13 cellular contexts compared by ENCODE assay signal in genomic region chr1:202809597-202810159, GRCh38. TPM values are rescaled to one million over a fixed set of nuclear protein-coding genes. Genes with fewer than 3 reads are reported as not detected.
DNase-seq lines count a peak whose midpoint lies in the region; ATAC-seq and TF ChIP-seq lines count a peak whose summit lies in the region.
"Had no signal": no experiment of that assay in that cellular context is flagged by ENCODE, and none has a peak within 500 bp of the region (broad histone marks: within the 10 kb centered on the region; RNA-seq: fewer than 3 reads in every experiment).

No MANE protein-coding gene starts in this region.

- no peak for TF ChIP-seq POLR2A in upper lobe of left lung (IDR thresholded peaks at IDR 0.05)

- TF ChIP-seq CTCF in ascending aorta (IDR thresholded peaks at IDR 0.05) (no peak), upper lobe of left lung (IDR thresholded peaks at IDR 0.05) (no peak)

- H3K27ac ChIP-seq in ascending aorta (peak overlapping the region in 1 of 2 donors; percentile 51), mesendoderm (ENCODE audit: low read depth, low read length) (no peak overlapping the region), upper lobe of left lung (peak overlapping the region; percentile 80 to 92 (median 88))
- H3K27ac ChIP-seq: SJSA1 had no signal

- H3K27me3 Mint-ChIP-seq in activated naive CD4-positive, alpha-beta T cell treated with anti-CD3 and anti-CD28 coated beads, Interleukin-2, amount 50 U/mL, for 24 hours = no peaks in the 10 kb centered on the region

- H3K36me3 ChIP-seq in ascending aorta (no peaks in the 10 kb centered on the region), mesendoderm (ENCODE audit: control insufficient read depth, insufficient read depth, low read length) (no peaks in the 10 kb centered on the region), upper lobe of left lung (no peaks in the 10 kb centered on the region)

- no peak overlapping the region for H2AK5ac ChIP-seq in mesendoderm (ENCODE audit: low read length)

- no peaks in the 10 kb centered on the region for H3K79me1 ChIP-seq in mesendoderm (ENCODE audit: low read length)

- H3K36me3 Mint-ChIP-seq in activated naive CD4-positive, alpha-beta T cell treated with anti-CD3 and anti-CD28 coated beads, Interleukin-2, amount 50 U/mL, for 24 hours = peaks cover 2% of the 10 kb centered on the region
- peaks cover 11 to 14% of the 10 kb centered on the region in 2 donors for H3K36me3 Mint-ChIP-seq in activated naive CD4-positive, alpha-beta T cell treated with anti-CD3 and anti-CD28 coated beads, Interleukin-2, amount 50 U/mL, for 72 hours

- H3K56ac ChIP-seq in mesendoderm (ENCODE audit: low read length) = peak overlapping the region; percentile 62

- no peak overlapping the region for H2BK120ac ChIP-seq in mesendoderm (ENCODE audit: low read depth, low read length)

- no peak overlapping the region for H3K4ac ChIP-seq in mesendoderm (ENCODE audit: low read depth, low read length)

- intact Hi-C loops in ascending aorta (cut with DNase I) = loop anchor here (2.0 kb wide), 4 partner anchors 51 to 157 kb away; partner anchors contain the start of genes ADIPOR1, CYB5R1 and RABIF

- no peak overlapping the region for H4K5ac ChIP-seq in mesendoderm (ENCODE audit: low read length)

- H3K9me3 ChIP-seq in ascending aorta (no peaks in the 10 kb centered on the region), upper lobe of left lung (no peaks in the 10 kb centered on the region)
- H3K9me3 ChIP-seq: SJSA1 had no signal

- no peak overlapping the region for H4K8ac ChIP-seq in mesendoderm (ENCODE audit: low read depth, low read length)

- no peak overlapping the region for H3K18ac ChIP-seq in mesendoderm (ENCODE audit: low read length)

- peak overlapping the region; percentile 5 for H3K4me2 ChIP-seq in mesendoderm (ENCODE audit: low read length)

- H3K4me3 ChIP-seq in ascending aorta (peak overlapping the region; percentile 73 to 74), mesendoderm (ENCODE audit: low read length) (no peak overlapping the region), upper lobe of left lung (peak overlapping the region in 2 of 4 donors; percentile 89 to 94)

- DNase-seq in activated naive CD4-positive, alpha-beta T cell treated with anti-CD3 and anti-CD28 coated beads, Interleukin-2, amount 50 U/mL, for 72 hours (ENCODE audit: low spot score in 2 of 2) = no peak
- no peak for DNase-seq in ascending aorta (ENCODE audit: low spot score in 2 of 2)
- peak; percentile 28 for DNase-seq in mesendoderm
- DNase-seq in upper lobe of left lung = no peak
- no peak for DNase-seq in cerebellum (ENCODE audit: low spot score)
- no peak for DNase-seq in SKM-1 (lab: John Stamatoyannopoulos, UW; ENCODE audit: unreplicated experiment)
- DNase-seq: activated gamma-delta T cell treated with Interleukin-2 at 50 U/mL for 16 hours, DMS 273 treated with DMSO at 0.1 percent for 48 hours, NCI-H1105 had no signal

- H2BK15ac ChIP-seq in mesendoderm (replicated peaks; ENCODE audit: low read depth) = no peak overlapping the region

- no peak overlapping the region for H3K23ac ChIP-seq in mesendoderm (ENCODE audit: low read length)

- H2BK5ac ChIP-seq in mesendoderm (ENCODE audit: low read length) = no peak overlapping the region

- peak overlapping the region; percentile 93 for H3K4me3 Mint-ChIP-seq in activated naive CD4-positive, alpha-beta T cell treated with anti-CD3 and anti-CD28 coated beads, Interleukin-2, amount 50 U/mL, for 24 hours

- H3K27me3 ChIP-seq in ascending aorta = no peaks in the 10 kb centered on the region
- H3K27me3 ChIP-seq in mesendoderm (ENCODE audit: insufficient read depth, low read length, poor library complexity) = no peaks in the 10 kb centered on the region
- no peaks in the 10 kb centered on the region for H3K27me3 ChIP-seq in upper lobe of left lung
- H3K27me3 ChIP-seq: SJSA1 had no signal

- no peak for ATAC-seq in activated naive CD4-positive, alpha-beta T cell treated with anti-CD3 and anti-CD28 coated beads, Interleukin-2, amount 50 U/mL, for 72 hours
- ATAC-seq in upper lobe of left lung (ENCODE audit: low FRiP score in 2 of 2) (no peak), GM18861 (IDR thresholded peaks at IDR 0.05; ENCODE audit: unreplicated experiment) (no peak)

- H3K4me1 ChIP-seq in ascending aorta (peaks cover 0 to 9% of the 10 kb centered on the region in 2 donors), mesendoderm (ENCODE audit: control insufficient read depth, low read depth, low read length) (no peaks in the 10 kb centered on the region), upper lobe of left lung (peaks cover 18 to 42% (median 28%) of the 10 kb centered on the region in 4 donors)

- no CpG with 5 or more reads among the region's 15 CpGs for WGBS in mesendoderm (ENCODE audit: extremely low coverage, insufficient coverage, low lambda C conversion rate)
- WGBS in upper lobe of left lung, 2 donors = 68 to 70% methylated on average over 15 of the region's 15 CpGs

- no peaks in the 10 kb centered on the region for H3K9me3 Mint-ChIP-seq in activated naive CD4-positive, alpha-beta T cell treated with anti-CD3 and anti-CD28 coated beads, Interleukin-2, amount 50 U/mL, for 24 hours
- H3K9me3 Mint-ChIP-seq in activated naive CD4-positive, alpha-beta T cell treated with anti-CD3 and anti-CD28 coated beads, Interleukin-2, amount 50 U/mL, for 72 hours = no peaks in the 10 kb centered on the region

- H3K9ac ChIP-seq in mesendoderm (ENCODE audit: low read length) = peak overlapping the region; percentile 47

- peaks cover 45% of the 10 kb centered on the region for H3K4me1 Mint-ChIP-seq in activated naive CD4-positive, alpha-beta T cell treated with anti-CD3 and anti-CD28 coated beads, Interleukin-2, amount 50 U/mL, for 24 hours

- TF ChIP-seq EP300 in upper lobe of left lung (IDR thresholded peaks at IDR 0.05) = no peak

- peaks cover 31% of the 10 kb centered on the region for H3K79me2 ChIP-seq in mesendoderm (ENCODE audit: control insufficient read depth, insufficient read depth, low read length)

- H3K27ac Mint-ChIP-seq in activated naive CD4-positive, alpha-beta T cell treated with anti-CD3 and anti-CD28 coated beads, Interleukin-2, amount 50 U/mL, for 24 hours = peak overlapping the region; percentile 56
- H3K27ac Mint-ChIP-seq in activated naive CD4-positive, alpha-beta T cell treated with anti-CD3 and anti-CD28 coated beads, Interleukin-2, amount 50 U/mL, for 72 hours = no peak overlapping the region

RNA-seq across cellular contexts. Expression of gene PCAT6, which starts 1.1 kb away (rescaled TPM):
- 1 to 10 TPM in 1 of 2 donors, not detected in 1; 3.9 TPM for total RNA-seq in activated naive CD4-positive, alpha-beta T cell treated with anti-CD3 and anti-CD28 coated beads, Interleukin-2, amount 50 U/mL, for 72 hours
- not detected for total RNA-seq in ascending aorta
- 7.5 TPM for polyA plus RNA-seq in mesendoderm (2013, experiment 1 of 2)
- 7.4 TPM for polyA plus RNA-seq in mesendoderm (2013, experiment 2 of 2)
- total RNA-seq in upper lobe of left lung = 1 to 10 TPM in 3 of 6 donors, under 1 TPM in 1, not detected in 2; 0.86 to 3.8 (median 1.6) TPM
- total RNA-seq in cerebellum = not detected
- total RNA-seq: fibroblast of villous mesenchyme, SJSA1 had no signal

RNA-seq across cellular contexts. Expression of gene KDM5B, which starts 1.5 kb away (rescaled TPM):
- total RNA-seq in activated naive CD4-positive, alpha-beta T cell treated with anti-CD3 and anti-CD28 coated beads, Interleukin-2, amount 50 U/mL, for 72 hours = 10 to 100 TPM; 47.8 to 82.2 TPM
- total RNA-seq in ascending aorta = 61.7 TPM
- polyA plus RNA-seq in mesendoderm (2013, experiment 1 of 2) = 47.8 TPM
- 48.1 TPM for polyA plus RNA-seq in mesendoderm (2013, experiment 2 of 2)
- total RNA-seq in upper lobe of left lung = 100 to 1,000 TPM in 1 of 6 donors, 10 to 100 TPM in 5; 42.2 to 102 (median 51.6) TPM
- total RNA-seq in cerebellum = 209 TPM
